1 cellular context compared by ENCODE assay signal in the genomic region with DNA sequence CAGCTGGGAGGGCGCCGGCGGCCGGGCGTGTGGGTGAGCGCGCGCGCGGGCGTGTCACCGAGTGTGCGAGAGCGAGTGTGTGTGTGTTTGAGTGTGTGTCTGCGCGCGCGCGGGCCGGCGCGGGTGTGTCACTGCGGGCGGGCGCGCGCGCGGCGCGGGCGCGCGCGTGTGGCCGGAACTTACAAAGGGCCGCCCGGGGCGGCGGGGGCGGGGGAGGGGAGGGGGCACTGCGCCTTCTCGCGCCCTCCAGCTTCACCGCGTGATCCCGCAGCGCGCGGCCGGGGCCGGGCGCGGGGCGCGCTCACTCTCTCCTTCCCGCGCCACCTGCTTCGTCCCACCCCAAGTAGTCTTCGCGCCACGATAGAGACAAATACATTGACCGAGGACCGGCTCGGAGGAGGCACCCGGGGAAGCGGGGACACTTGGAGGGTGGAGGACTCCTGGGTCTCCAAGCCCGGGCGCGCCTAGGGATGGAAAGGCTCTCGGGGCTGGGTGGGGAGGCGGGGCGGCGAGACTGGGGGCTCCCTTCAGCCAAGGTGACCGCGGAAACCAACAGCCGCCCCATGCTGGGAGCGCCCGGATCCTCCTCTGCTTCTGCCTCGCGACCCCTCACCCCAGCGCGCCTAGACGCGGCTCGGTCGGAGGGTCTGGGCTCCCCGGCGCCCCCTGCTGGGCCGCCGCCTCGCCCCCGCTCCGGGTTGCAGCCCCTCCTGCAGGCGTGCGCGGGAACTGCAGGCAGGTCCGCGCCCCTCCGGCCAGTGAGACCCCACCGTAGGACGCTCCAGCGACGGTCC.
A peak's percentile ranks its signal among the peaks of the same experiment; 100 is the strongest.
TF ChIP-seq lines count a peak whose summit lies in the region.

SRCIN1 (minus strand) TSS at position 101 of the 794 bp plus-strand sequence. CDS start 247 bp downstream, outside the sequence.

TF ChIP-seq in HepG2, 621 proteins besides CTCF, POLR2A, EP300 and RAD21 (continued from another document and continues in another):
- 0 out of 2 replicates have a peak, but pooled peaks have one; percentile 30 for TF ChIP-seq PCBP1 (IDR thresholded peaks at IDR 0.05; ENCODE audit: borderline replicate concordance, low read depth, low read length)
- TF ChIP-seq, protein P1, sequence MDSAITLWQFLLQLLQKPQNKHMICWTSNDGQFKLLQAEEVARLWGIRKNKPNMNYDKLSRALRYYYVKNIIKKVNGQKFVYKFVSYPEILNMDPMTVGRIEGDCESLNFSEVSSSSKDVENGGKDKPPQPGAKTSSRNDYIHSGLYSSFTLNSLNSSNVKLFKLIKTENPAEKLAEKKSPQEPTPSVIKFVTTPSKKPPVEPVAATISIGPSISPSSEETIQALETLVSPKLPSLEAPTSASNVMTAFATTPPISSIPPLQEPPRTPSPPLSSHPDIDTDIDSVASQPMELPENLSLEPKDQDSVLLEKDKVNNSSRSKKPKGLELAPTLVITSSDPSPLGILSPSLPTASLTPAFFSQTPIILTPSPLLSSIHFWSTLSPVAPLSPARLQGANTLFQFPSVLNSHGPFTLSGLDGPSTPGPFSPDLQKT (CRISPR knock-in tag; IDR thresholded peaks at IDR 0.05; ENCODE audit: borderline replicate concordance): no peak
- TF ChIP-seq POLR2AphosphoS5 (IDR thresholded peaks at IDR 0.05; ENCODE audit: low read depth, low read length): peak; percentile 44
- TF ChIP-seq KLF9 (CRISPR knock-in tag; IDR thresholded peaks at IDR 0.05; ENCODE audit: low read depth): no peak
- no peak for TF ChIP-seq NR2F6 (IDR thresholded peaks at IDR 0.05)
- TF ChIP-seq NR2F6 (CRISPR knock-in tag; IDR thresholded peaks at IDR 0.05): peak; percentile 59; the same call in 1 of the 2 replicates
- TF ChIP-seq YY1 (IDR thresholded peaks at IDR 0.05; ENCODE audit: insufficient read depth, insufficient replicate concordance, low read depth, low read length): peak; percentile 87
- 0 out of 2 replicates have a peak, but pooled peaks have one; percentile 11 for TF ChIP-seq YEATS2 (CRISPR knock-in tag; IDR thresholded peaks at IDR 0.05; ENCODE audit: borderline replicate concordance)
- TF ChIP-seq, protein P2, sequence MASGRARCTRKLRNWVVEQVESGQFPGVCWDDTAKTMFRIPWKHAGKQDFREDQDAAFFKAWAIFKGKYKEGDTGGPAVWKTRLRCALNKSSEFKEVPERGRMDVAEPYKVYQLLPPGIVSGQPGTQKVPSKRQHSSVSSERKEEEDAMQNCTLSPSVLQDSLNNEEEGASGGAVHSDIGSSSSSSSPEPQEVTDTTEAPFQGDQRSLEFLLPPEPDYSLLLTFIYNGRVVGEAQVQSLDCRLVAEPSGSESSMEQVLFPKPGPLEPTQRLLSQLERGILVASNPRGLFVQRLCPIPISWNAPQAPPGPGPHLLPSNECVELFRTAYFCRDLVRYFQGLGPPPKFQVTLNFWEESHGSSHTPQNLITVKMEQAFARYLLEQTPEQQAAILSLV (CRISPR knock-in tag; IDR thresholded peaks at IDR 0.05; ENCODE audit: borderline replicate concordance): peak; percentile 81; the same call in 1 of the 2 replicates
- TF ChIP-seq ZNF264 (CRISPR knock-in tag; IDR thresholded peaks at IDR 0.05): peak; percentile 44; the same call in 1 of the 2 replicates
- TF ChIP-seq, protein P3, sequence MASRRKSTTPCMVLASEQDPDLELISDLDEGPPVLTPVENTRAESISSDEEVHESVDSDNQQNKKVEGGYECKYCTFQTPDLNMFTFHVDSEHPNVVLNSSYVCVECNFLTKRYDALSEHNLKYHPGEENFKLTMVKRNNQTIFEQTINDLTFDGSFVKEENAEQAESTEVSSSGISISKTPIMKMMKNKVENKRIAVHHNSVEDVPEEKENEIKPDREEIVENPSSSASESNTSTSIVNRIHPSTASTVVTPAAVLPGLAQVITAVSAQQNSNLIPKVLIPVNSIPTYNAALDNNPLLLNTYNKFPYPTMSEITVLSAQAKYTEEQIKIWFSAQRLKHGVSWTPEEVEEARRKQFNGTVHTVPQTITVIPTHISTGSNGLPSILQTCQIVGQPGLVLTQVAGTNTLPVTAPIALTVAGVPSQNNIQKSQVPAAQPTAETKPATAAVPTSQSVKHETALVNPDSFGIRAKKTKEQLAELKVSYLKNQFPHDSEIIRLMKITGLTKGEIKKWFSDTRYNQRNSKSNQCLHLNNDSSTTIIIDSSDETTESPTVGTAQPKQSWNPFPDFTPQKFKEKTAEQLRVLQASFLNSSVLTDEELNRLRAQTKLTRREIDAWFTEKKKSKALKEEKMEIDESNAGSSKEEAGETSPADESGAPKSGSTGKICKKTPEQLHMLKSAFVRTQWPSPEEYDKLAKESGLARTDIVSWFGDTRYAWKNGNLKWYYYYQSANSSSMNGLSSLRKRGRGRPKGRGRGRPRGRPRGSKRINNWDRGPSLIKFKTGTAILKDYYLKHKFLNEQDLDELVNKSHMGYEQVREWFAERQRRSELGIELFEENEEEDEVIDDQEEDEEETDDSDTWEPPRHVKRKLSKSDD (CRISPR knock-in tag; IDR thresholded peaks at IDR 0.05; ENCODE audit: low read depth): peak; percentile 58; the same call in 1 of the 2 replicates
- TF ChIP-seq ZNF253 (CRISPR knock-in tag; IDR thresholded peaks at IDR 0.05; ENCODE audit: borderline replicate concordance): no peak
- no peak for TF ChIP-seq PBX3 (CRISPR knock-in tag; IDR thresholded peaks at IDR 0.05; ENCODE audit: borderline replicate concordance)
- TF ChIP-seq MXI1 (IDR thresholded peaks at IDR 0.05; ENCODE audit: borderline replicate concordance, low read depth, low read length): peak; percentile 32; the same call in 1 of the 3 replicates
- no peak for TF ChIP-seq ZBTB1 (CRISPR knock-in tag; IDR thresholded peaks at IDR 0.05; ENCODE audit: borderline replicate concordance)
- TF ChIP-seq EED (CRISPR knock-in tag; IDR thresholded peaks at IDR 0.05): peak; percentile 55; the same call in 1 of the 2 replicates
- TF ChIP-seq CBX2 (IDR thresholded peaks at IDR 0.05; ENCODE audit: low read depth, low read length): no peak
- TF ChIP-seq CBX2 (CRISPR knock-in tag; IDR thresholded peaks at IDR 0.05; ENCODE audit: low read depth): no peak
- 0 out of 2 replicates have a peak, but pooled peaks have one; percentile 45 for TF ChIP-seq ZFP1 (CRISPR knock-in tag; IDR thresholded peaks at IDR 0.05)
- TF ChIP-seq MTF2 (CRISPR knock-in tag; IDR thresholded peaks at IDR 0.05; ENCODE audit: borderline replicate concordance): no peak
- TF ChIP-seq, protein P4, sequence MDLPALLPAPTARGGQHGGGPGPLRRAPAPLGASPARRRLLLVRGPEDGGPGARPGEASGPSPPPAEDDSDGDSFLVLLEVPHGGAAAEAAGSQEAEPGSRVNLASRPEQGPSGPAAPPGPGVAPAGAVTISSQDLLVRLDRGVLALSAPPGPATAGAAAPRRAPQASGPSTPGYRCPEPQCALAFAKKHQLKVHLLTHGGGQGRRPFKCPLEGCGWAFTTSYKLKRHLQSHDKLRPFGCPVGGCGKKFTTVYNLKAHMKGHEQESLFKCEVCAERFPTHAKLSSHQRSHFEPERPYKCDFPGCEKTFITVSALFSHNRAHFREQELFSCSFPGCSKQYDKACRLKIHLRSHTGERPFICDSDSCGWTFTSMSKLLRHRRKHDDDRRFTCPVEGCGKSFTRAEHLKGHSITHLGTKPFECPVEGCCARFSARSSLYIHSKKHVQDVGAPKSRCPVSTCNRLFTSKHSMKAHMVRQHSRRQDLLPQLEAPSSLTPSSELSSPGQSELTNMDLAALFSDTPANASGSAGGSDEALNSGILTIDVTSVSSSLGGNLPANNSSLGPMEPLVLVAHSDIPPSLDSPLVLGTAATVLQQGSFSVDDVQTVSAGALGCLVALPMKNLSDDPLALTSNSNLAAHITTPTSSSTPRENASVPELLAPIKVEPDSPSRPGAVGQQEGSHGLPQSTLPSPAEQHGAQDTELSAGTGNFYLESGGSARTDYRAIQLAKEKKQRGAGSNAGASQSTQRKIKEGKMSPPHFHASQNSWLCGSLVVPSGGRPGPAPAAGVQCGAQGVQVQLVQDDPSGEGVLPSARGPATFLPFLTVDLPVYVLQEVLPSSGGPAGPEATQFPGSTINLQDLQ (CRISPR knock-in tag; IDR thresholded peaks at IDR 0.05): peak; percentile 11; the same call in 1 of the 2 replicates
- no peak for TF ChIP-seq PRDM10 (CRISPR knock-in tag; IDR thresholded peaks at IDR 0.05; ENCODE audit: low read depth)
- 0 out of 2 replicates have a peak, but pooled peaks have one; percentile 78 for TF ChIP-seq THAP8 (CRISPR knock-in tag; IDR thresholded peaks at IDR 0.05; ENCODE audit: borderline replicate concordance)
- no peak for TF ChIP-seq PTBP1 (IDR thresholded peaks at IDR 0.05; ENCODE audit: low read depth, low read length, poor library complexity, severe bottlenecking)
- TF ChIP-seq MED13 (CRISPR knock-in tag; IDR thresholded peaks at IDR 0.05): peak; percentile 84; the same call in 1 of the 2 replicates
- no peak for TF ChIP-seq ZNF704 (CRISPR knock-in tag; IDR thresholded peaks at IDR 0.05; ENCODE audit: borderline replicate concordance)
- TF ChIP-seq KLF12 (CRISPR knock-in tag; IDR thresholded peaks at IDR 0.05; ENCODE audit: borderline replicate concordance): no peak
- TF ChIP-seq ZNF33A (CRISPR knock-in tag; IDR thresholded peaks at IDR 0.05; ENCODE audit: borderline replicate concordance): peak; percentile 83; the same call in 1 of the 2 replicates
- no peak for TF ChIP-seq SNRNP70 (IDR thresholded peaks at IDR 0.05; ENCODE audit: low read depth, low read length)
- TF ChIP-seq ZFX (CRISPR knock-in tag; IDR thresholded peaks at IDR 0.05; ENCODE audit: low read depth): peak; percentile 29; the same call in 1 of the 2 replicates
- TF ChIP-seq ARID4A (CRISPR knock-in tag; IDR thresholded peaks at IDR 0.05; ENCODE audit: borderline replicate concordance): peak; percentile 67
- TF ChIP-seq ZFP41 (CRISPR knock-in tag; IDR thresholded peaks at IDR 0.05; ENCODE audit: borderline replicate concordance): 0 out of 2 replicates have a peak, but pooled peaks have one; percentile 25
- TF ChIP-seq ZNF746 (CRISPR knock-in tag; IDR thresholded peaks at IDR 0.05): peak; percentile 68; the same call in 1 of the 2 replicates
